ENCODE assay signal across 12 cellular contexts in the genomic region with DNA sequence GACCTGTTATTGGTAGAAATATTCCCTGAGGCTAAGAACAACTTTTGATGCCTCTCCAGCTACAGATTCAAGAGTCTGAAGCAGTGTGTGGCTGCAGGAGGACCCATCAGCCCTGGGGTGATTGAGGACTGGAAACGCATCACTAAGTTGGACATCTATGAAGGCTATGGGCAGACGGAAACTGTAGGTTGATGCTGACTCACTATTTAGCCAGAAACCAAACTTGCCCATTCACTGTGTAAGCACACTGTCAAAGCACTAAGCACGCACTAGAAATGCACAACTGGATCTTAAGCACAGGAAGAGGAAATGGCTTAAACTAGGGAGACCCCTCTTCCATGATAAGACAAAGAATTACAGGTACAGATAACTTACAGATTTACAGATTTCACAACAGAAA. TPM values are rescaled to one million over a fixed set of nuclear protein-coding genes. Genes with fewer than 3 reads are reported as not detected.
DNase-seq lines count a peak whose midpoint lies in the region; ATAC-seq and TF ChIP-seq lines count a peak whose summit lies in the region.
"Had no signal": no experiment of that assay in that cellular context is flagged by ENCODE, and none has a peak within 500 bp of the region (broad histone marks: within the 10 kb centered on the region; RNA-seq: fewer than 3 reads in every experiment).

No MANE protein-coding gene starts in this region.

- no peak overlapping the region for H3K4me3 ChIP-seq in SJSA1
- no peak overlapping the region for H3K4me3 ChIP-seq in trophoblast cell (ENCODE audit: low read depth, low read length)
- H3K4me3 ChIP-seq in right lobe of liver: no peak overlapping the region

- no peak overlapping the region for H3K4ac ChIP-seq in trophoblast cell (ENCODE audit: low read depth, low read length)

- no peak overlapping the region for H2AK5ac ChIP-seq in trophoblast cell (ENCODE audit: low read length)

- no peak overlapping the region for H2AFZ ChIP-seq in trophoblast cell (ENCODE audit: insufficient read depth, low read length, poor library complexity)

- intact Hi-C loops in right lobe of liver (cut with DNase I): no loop called here

- H3K79me1 ChIP-seq in trophoblast cell (ENCODE audit: low read length): no peaks in the 10 kb centered on the region

- no peak for TF ChIP-seq CTCF in GM20000 (IDR thresholded peaks at IDR 0.05; ENCODE audit: extremely low read depth, missing control alignments)
- TF ChIP-seq CTCF in right lobe of liver (IDR thresholded peaks at IDR 0.05): no peak

- no peak overlapping the region for H2BK5ac ChIP-seq in trophoblast cell (ENCODE audit: low read depth, low read length, poor library complexity)

- H3K14ac ChIP-seq in trophoblast cell (ENCODE audit: low read length): no peak overlapping the region

- H3K27me3 ChIP-seq in SJSA1 (replicated peaks): no peaks in the 10 kb centered on the region
- H3K27me3 ChIP-seq in trophoblast cell (ENCODE audit: insufficient read depth, low read length): no peaks in the 10 kb centered on the region
- H3K27me3 ChIP-seq in right lobe of liver: no peaks in the 10 kb centered on the region

- H3K18ac ChIP-seq in trophoblast cell (ENCODE audit: low read length): no peak overlapping the region

- H3K79me2 ChIP-seq in trophoblast cell (ENCODE audit: control insufficient read depth, insufficient read depth, low read length, poor library complexity): no peaks in the 10 kb centered on the region

- no peak overlapping the region for H4K8ac ChIP-seq in trophoblast cell (ENCODE audit: low read depth, low read length)

- H3K4me1 ChIP-seq in SJSA1 (replicated peaks) (peaks cover 34% of the 10 kb centered on the region), trophoblast cell (ENCODE audit: control insufficient read depth in 1 of 2, insufficient read depth in 2 of 2, low read length in 2 of 2) (no peaks in the 10 kb centered on the region), right lobe of liver (no peaks in the 10 kb centered on the region)

- peak overlapping the region; percentile 27 for H3K23ac ChIP-seq in trophoblast cell (ENCODE audit: low read length)

- no CpG with 5 or more reads among the region's 3 CpGs for WGBS in trophoblast cell (ENCODE audit: extremely low coverage, insufficient coverage, insufficient read length)
- 65% methylated on average over 3 of the region's 3 CpGs for WGBS in right lobe of liver (ENCODE audit: insufficient coverage, low coverage, low lambda C conversion rate, missing lambda C conversion rate)

- H3K27ac ChIP-seq in SJSA1: peak overlapping the region; percentile 25; the same call in 1 of the 2 replicates
- no peak overlapping the region for H3K27ac ChIP-seq in trophoblast cell (ENCODE audit: low read depth, low read length)
- no peak overlapping the region for H3K27ac ChIP-seq in right lobe of liver

- DNase-seq in SJSA1 (ENCODE audit: low read depth in 1 of 2, low spot score in 2 of 2) (peak in 1 of 2 experiments; percentile 38), trophoblast cell (no peak), GM20000 (ENCODE audit: low spot score) (no peak), right lobe of liver (no peak)
- no peak for DNase-seq in activated CD4-positive, CD25-positive, alpha-beta regulatory T cell treated with anti-CD3 and anti-CD28 coated beads, Interleukin-2, amount 50 U/mL, for 72 hours
- DNase-seq: activated naive CD4-positive, alpha-beta T cell treated with anti-CD3 and anti-CD28 coated beads for 36 hours; effector memory CD4-positive, alpha-beta T cell; GF-D8; H9; occipital lobe had no signal

- no peak overlapping the region for H2BK12ac ChIP-seq in trophoblast cell (ENCODE audit: low read length)

- H3K4me2 ChIP-seq in trophoblast cell (ENCODE audit: low read length): no peak overlapping the region

- H4K91ac ChIP-seq in trophoblast cell (ENCODE audit: low read depth, low read length): no peak overlapping the region

- H3K9me3 ChIP-seq in SJSA1 (replicated peaks) (no peaks in the 10 kb centered on the region), trophoblast cell (ENCODE audit: insufficient read depth, low read depth, low read length) (no peaks in the 10 kb centered on the region), right lobe of liver (no peaks in the 10 kb centered on the region)

- H2BK120ac ChIP-seq in trophoblast cell (ENCODE audit: insufficient read depth, low read length, poor library complexity): no peak overlapping the region

- no peak for TF ChIP-seq POLR2A in right lobe of liver (IDR thresholded peaks at IDR 0.05)

- H4K12ac ChIP-seq in trophoblast cell (ENCODE audit: low read depth, low read length): no peak overlapping the region

- ATAC-seq in GM19395 (IDR thresholded peaks at IDR 0.05; ENCODE audit: unreplicated experiment) (peak; percentile 53), HG02885 (IDR thresholded peaks at IDR 0.05; ENCODE audit: poor library complexity, unreplicated experiment) (peak; percentile 97), right lobe of liver (no peak)

- H3K36me3 ChIP-seq in SJSA1: no peaks in the 10 kb centered on the region; the same call in 1 of the 2 replicates
- peaks cover 0 to 3% of the 10 kb centered on the region in 2 experiments for H3K36me3 ChIP-seq in trophoblast cell (ENCODE audit: control insufficient read depth in 1 of 2, insufficient read depth in 2 of 2, low read length in 2 of 2)
- no peaks in the 10 kb centered on the region for H3K36me3 ChIP-seq in right lobe of liver

- H3K9ac ChIP-seq in trophoblast cell (ENCODE audit: low read length): no peak overlapping the region

RNA-seq across cellular contexts. Expression of a gene that starts 20.8 kb away (rescaled TPM):
- total RNA-seq in SJSA1 (2014; rRNA removed; shearing (Covaris generic)): not detected in 2 replicates
- polyA plus RNA-seq in trophoblast cell (2013): not detected in 2 replicates
- under 1 TPM in 1 of 6 experiments, not detected in 5; 0.12 TPM for total RNA-seq in right lobe of liver
- total RNA-seq: activated naive CD4-positive, alpha-beta T cell treated with anti-CD3 and anti-CD28 coated beads for 36 hours; H9; occipital lobe had no signal

Comparison
In these comparisons a context has a peak if more than half of its experiments do, and no peak if none do; other contexts are left out.
1. ATAC-seq: peak in GM19395 (single experiment) and HG02885 (single experiment); none in right lobe of liver (0 of 4).